Comparison of ENCODE assay signal across 9 cellular contexts in the genomic region with DNA sequence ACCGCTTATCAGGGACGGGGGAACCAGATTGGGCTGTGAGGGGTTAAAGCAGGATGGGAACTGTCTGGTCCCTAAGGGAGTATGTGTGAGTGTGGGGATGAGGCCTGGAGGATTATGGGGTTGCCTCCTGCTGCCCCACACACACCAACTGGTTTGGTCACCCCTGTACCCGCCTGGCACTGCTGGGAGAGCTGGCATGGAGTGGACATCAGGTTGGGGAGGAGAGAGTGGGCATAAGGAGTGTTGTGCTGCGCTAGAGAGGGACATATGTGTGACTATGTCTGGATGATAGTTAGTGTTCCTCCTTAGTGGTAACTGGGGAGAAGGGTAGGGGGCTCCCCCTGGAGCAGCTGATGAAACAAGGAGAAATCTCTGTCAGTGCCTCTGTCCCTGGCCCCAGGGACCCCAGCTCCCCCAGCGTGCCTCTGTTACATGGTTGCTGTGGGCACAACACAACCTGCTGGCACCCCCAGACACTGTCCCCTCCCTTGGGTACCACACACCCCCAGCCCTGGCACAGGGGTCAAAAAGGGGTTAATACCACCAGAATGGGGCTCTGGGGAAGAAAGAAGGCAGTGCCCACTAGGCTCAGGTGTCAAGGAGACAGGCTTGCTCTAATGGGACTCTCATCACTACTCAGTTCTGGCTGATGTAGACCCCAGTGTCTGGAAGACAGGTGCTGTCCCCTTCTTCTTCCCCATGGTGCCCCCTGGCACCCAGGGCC. TPM values are rescaled to one million over a fixed set of nuclear protein-coding genes. Genes with fewer than 3 reads are reported as not detected.
DNase-seq lines count a peak whose midpoint lies in the region; ATAC-seq, FAIRE-seq and TF ChIP-seq lines count a peak whose summit lies in the region.
"Had no signal": no experiment of that assay in that cellular context is flagged by ENCODE, and none has a peak within 500 bp of the region (broad histone marks: within the 10 kb centered on the region; RNA-seq: fewer than 3 reads in every experiment).

No MANE protein-coding gene starts in this region.

- H3K4ac ChIP-seq in H1 (replicated peaks; ENCODE audit: insufficient read length, low read depth, low read length) = peak overlapping the region; percentile 57

- peak overlapping the region; percentile 83 to 97 (median 87) for H3K9ac ChIP-seq in BLaER1 treated with 17β-estradiol and CSF1 and Interleukin-3, amounts not matched to agents 10 nM and 100 nM
- peak overlapping the region; percentile 71 for H3K9ac ChIP-seq in NT2/D1 (ENCODE audit: insufficient read length, low read depth)
- peak overlapping the region in 2 of 4 experiments; percentile 19 to 26; a peak in 3 of 7 replicates for H3K9ac ChIP-seq in H1 (replicated peaks in 1 of 4; ENCODE audit: extremely low read depth in 1 of 4, low read depth in 3 of 4, low read length in 3 of 4)

- H3K56ac ChIP-seq in H1 (replicated peaks; ENCODE audit: insufficient read length, low read depth, low read length) = peak overlapping the region; percentile 63

- DNase-seq in NT2/D1 (ENCODE audit: low read depth, low spot score) (no peak), H1 (ENCODE audit: low read depth in 1 of 2, low spot score in 2 of 2) (no peak), activated gamma-delta T cell (lab: John Stamatoyannopoulos, UW) (no peak), COLO668 (lab: John Stamatoyannopoulos, UW; ENCODE audit: unreplicated experiment) (no peak)

- FAIRE-seq in H1 (lab: Jason Lieb, UNC) = no peak

- H3K4me2 ChIP-seq in BLaER1 treated with 17β-estradiol and CSF1 and Interleukin-3, amounts not matched to agents 10 nM and 100 nM = peak overlapping the region; percentile 95 to 100 (median 98)
- H3K4me2 ChIP-seq in H1 (ENCODE audit: insufficient read depth in 1 of 2, low read depth in 2 of 2, low read length in 2 of 2) = peak overlapping the region; percentile 79 to 93

- peak overlapping the region; percentile 100 for H2BK20ac ChIP-seq in H1 (ENCODE audit: low read length)

- peak overlapping the region; percentile 82 to 92 (median 87) for H3K4me3 Mint-ChIP-seq in nephron

- H3K4me1 ChIP-seq in BLaER1 treated with 17β-estradiol and CSF1 and Interleukin-3, amounts not matched to agents 10 nM and 100 nM = peaks cover 55 to 72% (median 69%) of the 10 kb centered on the region in 10 experiments
- peaks cover 18% of the 10 kb centered on the region for H3K4me1 ChIP-seq in NT2/D1 (ENCODE audit: insufficient read depth, insufficient read length)
- H3K4me1 ChIP-seq in H1 (replicated peaks in 1 of 4; ENCODE audit: control insufficient read depth in 3 of 4, insufficient read depth in 4 of 4, low read length in 3 of 4) = peaks cover 6 to 33% (median 23%) of the 10 kb centered on the region in 4 experiments

- CTCF ChIA-PET in H1 (lab: Charles Lee; ENCODE audit: partially characterized antibody) = interaction anchor here (1.2 to 14.0 kb wide), 9 partner anchors 8 to 202 kb away, joined by 3 to 258 read pairs (median 4); a partner anchor contains a TSS

- no peaks in the 10 kb centered on the region for H3K9me3 Mint-ChIP-seq in nephron

- H2BK12ac ChIP-seq in H1 (ENCODE audit: low read depth, low read length) = peak overlapping the region; percentile 100

- H3K36me3 ChIP-seq in BLaER1 treated with 17β-estradiol and CSF1 and Interleukin-3, amounts not matched to agents 10 nM and 100 nM = no peaks in the 10 kb centered on the region; a peak in 1 of 22 replicates
- H3K36me3 ChIP-seq in NT2/D1 (ENCODE audit: insufficient read depth, insufficient read length, low read length) (no peaks in the 10 kb centered on the region), H1 (ENCODE audit: control insufficient read depth in 2 of 4, insufficient read depth in 4 of 4, low read length in 3 of 4) (peaks cover 0 to 2% (median 0%) of the 10 kb centered on the region in 4 experiments; a peak in 2 of 8 replicates)

- H3K27me3 ChIP-seq in BLaER1 treated with 17β-estradiol and CSF1 and Interleukin-3, amounts not matched to agents 10 nM and 100 nM = no peaks in the 10 kb centered on the region
- H3K27me3 ChIP-seq in NT2/D1 (ENCODE audit: insufficient read depth, insufficient read length) = no peaks in the 10 kb centered on the region
- no peaks in the 10 kb centered on the region for H3K27me3 ChIP-seq in H1 (replicated peaks in 1 of 4; ENCODE audit: control insufficient read depth in 3 of 4, extremely low read depth in 1 of 4, insufficient read depth in 3 of 4, low read length in 3 of 4)

- H2AFZ ChIP-seq in H1 (ENCODE audit: low read length) = no peak overlapping the region

- H3K79me2 ChIP-seq in H1 (ENCODE audit: control insufficient read depth in 1 of 2, insufficient read depth in 2 of 2, low read length in 2 of 2) = peaks cover 0 to 53% of the 10 kb centered on the region in 2 experiments; a peak in 3 of 4 replicates

- H4K20me1 ChIP-seq in BLaER1 treated with 17β-estradiol and CSF1 and Interleukin-3, amounts not matched to agents 10 nM and 100 nM = peaks cover 0 to 15% (median 0%) of the 10 kb centered on the region in 11 experiments; a peak in 1 of 22 replicates
- H4K20me1 ChIP-seq in H1 (replicated peaks in 1 of 2; ENCODE audit: control insufficient read depth in 1 of 2, insufficient read depth in 2 of 2, low read length in 2 of 2) = peaks cover 0 to 17% of the 10 kb centered on the region in 2 experiments

- no peak overlapping the region for H3K23ac ChIP-seq in H1 (ENCODE audit: insufficient read length)

- no peak for TF ChIP-seq POLR2A in H1 (IDR thresholded peaks at IDR 0.05; ENCODE audit: control extremely low read depth in 1 of 2, low read depth in 2 of 2, low read length in 2 of 2)

- no peaks in the 10 kb centered on the region for H3K9me3 ChIP-seq in BLaER1 treated with 17β-estradiol and CSF1 and Interleukin-3, amounts not matched to agents 10 nM and 100 nM (replicated peaks in 1 of 11)
- no peaks in the 10 kb centered on the region for H3K9me3 ChIP-seq in NT2/D1 (ENCODE audit: insufficient read depth, low read length)
- H3K9me3 ChIP-seq in H1 (ENCODE audit: insufficient read depth in 2 of 2, low read depth in 1 of 2, low read length in 1 of 2) = no peaks in the 10 kb centered on the region

- POLR2A ChIA-PET in H1 (lab: Charles Lee; ENCODE audit: partially characterized antibody) = interaction anchor here (1.0 to 42.8 kb wide), 7 partner anchors 11 to 125 kb away, joined by 3 to 702 read pairs (median 4); a partner anchor contains a TSS

- peak overlapping the region; percentile 69 to 79 (median 79) for H3K27ac Mint-ChIP-seq in nephron

- H3K4me1 Mint-ChIP-seq in nephron = peaks cover 20% of the 10 kb centered on the region

- H2BK15ac ChIP-seq in H1 (ENCODE audit: low read length) = peak overlapping the region; percentile 99

- peak overlapping the region; percentile 55 for H4K5ac ChIP-seq in H1 (ENCODE audit: insufficient read length, low read depth, low read length)

- H4K8ac ChIP-seq in H1 (ENCODE audit: extremely low read depth, insufficient read depth, low read length) = peak overlapping the region; percentile 53; the same call in 1 of the 2 replicates

- TF ChIP-seq CTCF in H1 (IDR thresholded peaks at IDR 0.05; ENCODE audit: control extremely low read depth in 1 of 3, insufficient read depth in 1 of 3, low read depth in 1 of 3, low read length in 3 of 3) = no peak
- TF ChIP-seq CTCF in nephron (IDR thresholded peaks at IDR 0.05; ENCODE audit: unreplicated experiment in 3 of 3) = no peak

- peak overlapping the region; percentile 78 to 93 (median 87) for H3K27ac ChIP-seq in BLaER1 treated with 17β-estradiol and CSF1 and Interleukin-3, amounts not matched to agents 10 nM and 100 nM
- 0 out of 2 replicates have a peak overlapping the region, but pooled peaks have one; percentile 21 for H3K27ac ChIP-seq in H1 (ENCODE audit: low read depth, low read length)

- peak overlapping the region; percentile 71 for H2BK120ac ChIP-seq in H1 (replicated peaks; ENCODE audit: low read depth, low read length)

- H3K36me3 Mint-ChIP-seq in nephron (ENCODE audit: low read depth) = no peaks in the 10 kb centered on the region

- H2AK5ac ChIP-seq in H1 (ENCODE audit: low read depth, low read length) = peak overlapping the region; percentile 97

- peak overlapping the region; percentile 98; the same call in 1 of the 2 replicates for H3K18ac ChIP-seq in H1 (ENCODE audit: extremely low read depth, low read length)

- H2BK5ac ChIP-seq in H1 (ENCODE audit: low read depth, low read length) = peak overlapping the region; percentile 99

- H3K14ac ChIP-seq in H1 (ENCODE audit: insufficient read length) = no peak overlapping the region

- H3K4me3 ChIP-seq in BLaER1 treated with 17β-estradiol and CSF1 and Interleukin-3, amounts not matched to agents 10 nM and 100 nM = peak overlapping the region; percentile 80 to 99 (median 92)
- H3K4me3 ChIP-seq in NT2/D1 (ENCODE audit: insufficient read length, low read depth) (peak overlapping the region; percentile 55), H1 (ENCODE audit: extremely low read depth in 1 of 4, insufficient read depth in 2 of 4, low read depth in 3 of 4, low read length in 4 of 4) (peak overlapping the region; percentile 45 to 99 (median 90))

- WGBS in H1 (ENCODE audit: extremely low coverage in 1 of 2, insufficient coverage in 1 of 2, insufficient read length in 1 of 2, insufficient replicate concordance in 2 of 2, low coverage in 1 of 2, low lambda C conversion rate in 2 of 2, missing lambda C conversion rate in 1 of 2), 2 experiments = 36% methylated on average over 5 of the region's 5 CpGs; no CpG with 5 or more reads in 1 of the 2 experiments

- no peaks in the 10 kb centered on the region for H3K27me3 Mint-ChIP-seq in nephron (ENCODE audit: low read depth)

- H3K23me2 ChIP-seq in H1 (ENCODE audit: low read depth, low read length) = peaks cover 18% of the 10 kb centered on the region; the same call in 1 of the 2 replicates

- no peak for TF ChIP-seq RAD21 in H1 (IDR thresholded peaks at IDR 0.05 in 1 of 2, conservative IDR thresholded peaks at IDR 0.05 in 1 of 2; ENCODE audit: low read depth in 2 of 2, low read length in 2 of 2)

- no peak for TF ChIP-seq EP300 in H1 (IDR thresholded peaks at IDR 0.05; ENCODE audit: borderline replicate concordance in 1 of 2, low read depth in 2 of 2, low read length in 2 of 2)

- H3K79me1 ChIP-seq in H1 (ENCODE audit: low read depth, low read length) = peaks cover 15% of the 10 kb centered on the region

- H4K91ac ChIP-seq in H1 (replicated peaks; ENCODE audit: insufficient read length, low read length) = peak overlapping the region; percentile 63

- ATAC-seq in HG02884 (IDR thresholded peaks at IDR 0.05; ENCODE audit: unreplicated experiment) = no peak
- no peak for ATAC-seq in HG03108 (IDR thresholded peaks at IDR 0.05; ENCODE audit: unreplicated experiment)

RNA-seq across cellular contexts. Expression of a gene that starts 1.9 kb away (rescaled TPM):
- 22.1 and 24.5 TPM in 2 replicates for total RNA-seq in H1 (2021; fragmentation: NEBNext Ultra II Directional; extraction: Animal tissue kit (Norgen Biotek cat#: 25700))
- 36.9 and 38.3 TPM in 2 replicates for polyA plus RNA-seq in H1 (2011; rRNA removed)
- 28.7 TPM for polyA plus RNA-seq in H1 (2011; cell fraction: cytosol; rRNA removed)
- 38.2 TPM for polyA plus RNA-seq in H1 (2011; cell fraction: nucleus; rRNA removed)
- 11.5 to 24.0 TPM (median 20.2 TPM) in 4 replicates for polyA plus RNA-seq in H1 (2012, experiment 1 of 2)
- polyA plus RNA-seq in H1 (2012, experiment 2 of 2) = 15.2 TPM
- 8.9 TPM for polyA plus RNA-seq in H1 (2013, experiment 1 of 2)
- polyA plus RNA-seq in H1 (2013, experiment 2 of 2) = 9.4 TPM
- 16.1 and 19.4 TPM in 2 replicates for polyA minus RNA-seq in H1 (2011; rRNA and poly(A)+ RNA removed)
- polyA minus RNA-seq in H1 (2011; cell fraction: cytosol; rRNA and poly(A)+ RNA removed) = 22.2 TPM
- 19.9 TPM for polyA minus RNA-seq in H1 (2011; cell fraction: nucleus; rRNA and poly(A)+ RNA removed)

RNA-seq across cellular contexts. Expression of a gene that starts 11.1 kb away (rescaled TPM):
- 1.2 and 1.3 TPM in 2 replicates for total RNA-seq in H1 (2021; fragmentation: NEBNext Ultra II Directional; extraction: Animal tissue kit (Norgen Biotek cat#: 25700))
- polyA plus RNA-seq in H1 (2011; rRNA removed) = 1.1 TPM in 1 of 2 replicates, not detected in the other
- polyA plus RNA-seq in H1 (2011; cell fraction: cytosol; rRNA removed) = 0.23 TPM
- polyA plus RNA-seq in H1 (2011; cell fraction: nucleus; rRNA removed) = 1.5 TPM
- 0.32 TPM in 1 of 4 replicates, not detected in the others for polyA plus RNA-seq in H1 (2012, experiment 1 of 2)
- polyA plus RNA-seq in H1 (2012, experiment 2 of 2) = not detected
- polyA plus RNA-seq in H1 (2013, experiment 1 of 2) = 0.61 TPM
- polyA plus RNA-seq in H1 (2013, experiment 2 of 2) = not detected
- 6.1 and 8.4 TPM in 2 replicates for polyA minus RNA-seq in H1 (2011; rRNA and poly(A)+ RNA removed)
- polyA minus RNA-seq in H1 (2011; cell fraction: cytosol; rRNA and poly(A)+ RNA removed) = not detected
- polyA minus RNA-seq in H1 (2011; cell fraction: nucleus; rRNA and poly(A)+ RNA removed) = 15.3 TPM

RNA-seq across cellular contexts. Expression of a gene that starts 21.4 kb away (rescaled TPM):
- total RNA-seq in H1 (2021; fragmentation: NEBNext Ultra II Directional; extraction: Animal tissue kit (Norgen Biotek cat#: 25700)) = 97.4 and 104 TPM in 2 replicates
- 143 and 189 TPM in 2 replicates for polyA plus RNA-seq in H1 (2011; rRNA removed)
- polyA plus RNA-seq in H1 (2011; cell fraction: cytosol; rRNA removed) = 152 TPM
- polyA plus RNA-seq in H1 (2011; cell fraction: nucleus; rRNA removed) = 250 TPM
- 116 to 134 TPM (median 122 TPM) in 4 replicates for polyA plus RNA-seq in H1 (2012, experiment 1 of 2)
- polyA plus RNA-seq in H1 (2012, experiment 2 of 2) = 127 TPM
- 95.1 TPM for polyA plus RNA-seq in H1 (2013, experiment 1 of 2)
- polyA plus RNA-seq in H1 (2013, experiment 2 of 2) = 95.5 TPM
- polyA minus RNA-seq in H1 (2011; rRNA and poly(A)+ RNA removed) = 149 and 177 TPM in 2 replicates
- 69.5 TPM for polyA minus RNA-seq in H1 (2011; cell fraction: cytosol; rRNA and poly(A)+ RNA removed)
- polyA minus RNA-seq in H1 (2011; cell fraction: nucleus; rRNA and poly(A)+ RNA removed) = 81.1 TPM

RNA-seq across cellular contexts. Expression of a gene that starts 29.1 kb away (rescaled TPM):
- 0.43 TPM in 1 of 2 replicates, not detected in the other for total RNA-seq in H1 (2021; fragmentation: NEBNext Ultra II Directional; extraction: Animal tissue kit (Norgen Biotek cat#: 25700))
- polyA plus RNA-seq in H1 (2011; rRNA removed) = 1.7 and 2.1 TPM in 2 replicates
- 1.9 TPM for polyA plus RNA-seq in H1 (2011; cell fraction: cytosol; rRNA removed)
- 10.2 TPM for polyA plus RNA-seq in H1 (2011; cell fraction: nucleus; rRNA removed)
- 0.26 to 1.0 TPM (median 0.74 TPM) in 4 replicates for polyA plus RNA-seq in H1 (2012, experiment 1 of 2)
- polyA plus RNA-seq in H1 (2012, experiment 2 of 2) = 0.13 TPM
- polyA plus RNA-seq in H1 (2013, experiment 1 of 2) = 0.53 TPM
- polyA plus RNA-seq in H1 (2013, experiment 2 of 2) = 0.26 TPM
- polyA minus RNA-seq in H1 (2011; rRNA and poly(A)+ RNA removed) = 0.07 and 1.6 TPM in 2 replicates
- not detected for polyA minus RNA-seq in H1 (2011; cell fraction: cytosol; rRNA and poly(A)+ RNA removed)
- 0.30 TPM for polyA minus RNA-seq in H1 (2011; cell fraction: nucleus; rRNA and poly(A)+ RNA removed)

RNA-seq across cellular contexts. Expression of a gene that starts 29.1 kb away (rescaled TPM):
- not detected in 2 replicates for total RNA-seq in H1 (2021; fragmentation: NEBNext Ultra II Directional; extraction: Animal tissue kit (Norgen Biotek cat#: 25700))
- 0.03 TPM in 1 of 2 replicates, not detected in the other for polyA plus RNA-seq in H1 (2011; rRNA removed)
- not detected for polyA plus RNA-seq in H1 (2011; cell fraction: cytosol; rRNA removed)
- polyA plus RNA-seq in H1 (2011; cell fraction: nucleus; rRNA removed) = 0.24 TPM
- polyA plus RNA-seq in H1 (2012, experiment 1 of 2) = 0.08 TPM in 1 of 4 replicates, not detected in the others
- not detected for polyA plus RNA-seq in H1 (2012, experiment 2 of 2)
- 0.06 TPM for polyA plus RNA-seq in H1 (2013, experiment 1 of 2)
- not detected for polyA plus RNA-seq in H1 (2013, experiment 2 of 2)
- polyA minus RNA-seq in H1 (2011; rRNA and poly(A)+ RNA removed) = not detected in 2 replicates
- polyA minus RNA-seq in H1 (2011; cell fraction: cytosol; rRNA and poly(A)+ RNA removed) = not detected
- polyA minus RNA-seq in H1 (2011; cell fraction: nucleus; rRNA and poly(A)+ RNA removed) = not detected
- total RNA-seq: dermis microvascular lymphatic vessel endothelial cell had no signal
